In genomic region chr10:16393271-16393858, GRCh38 we compare ENCODE assay signal across 34 cellular contexts. TPM values are rescaled to one million over a fixed set of nuclear protein-coding genes. Genes with fewer than 3 reads are reported as not detected.
"Had no signal": no experiment of that assay in that cellular context is flagged by ENCODE, and none has a peak within 500 bp of the region (broad histone marks: within the 10 kb centered on the region; RNA-seq: fewer than 3 reads in every experiment).

No MANE protein-coding gene starts in this region.

- H3K9me3 ChIP-seq: MG63 had no signal

- H3K36me3 ChIP-seq: MG63 had no signal

- DNase-seq: Karpas-422, Kasumi-1, KBM-7, KG1, MG63, MM.1S, MV-4-11, NCI-H1048, NCI-H1092, NCI-H1092 treated with DMSO at 0.1 percent for 48 hours, NCI-H1105, NCI-H1105 treated with DMSO at 0.1 percent for 48 hours, NCI-H1417, NCI-H1417 treated with DMSO at 0.1 percent for 48 hours, NCI-H1436, NCI-H1436 treated with DMSO at 0.1 percent for 48 hours, NCI-H1694, NCI-H1694 treated with DMSO at 0.1 percent for 48 hours, NCI-H187, NCI-H187 treated with DMSO at 0.1 percent for 48 hours, NCI-H1930, NCI-H2029, NCI-H2029 treated with DMSO at 0.1 percent for 48 hours, NCI-H2081, NCI-H2081 treated with DMSO at 0.1 percent for 48 hours, NCI-H2107, NCI-H2171, NCI-H2171 treated with DMSO at 0.1 percent for 48 hours, NCI-H226, NCI-H345, NCI-H446, NCI-H446 treated with DMSO at 0.1 percent for 48 hours had no signal

- H3K4me2 ChIP-seq: KMS-11 had no signal

- H3K27ac ChIP-seq: KMS-11 had no signal

- H3K9ac ChIP-seq: KMS-11 had no signal

- H3K4me3 ChIP-seq: MG63 had no signal

RNA-seq across cellular contexts. Expression of gene PTER, which starts 43.4 kb away (rescaled TPM):
- total RNA-seq: M059J had no signal
